In the genomic region with DNA sequence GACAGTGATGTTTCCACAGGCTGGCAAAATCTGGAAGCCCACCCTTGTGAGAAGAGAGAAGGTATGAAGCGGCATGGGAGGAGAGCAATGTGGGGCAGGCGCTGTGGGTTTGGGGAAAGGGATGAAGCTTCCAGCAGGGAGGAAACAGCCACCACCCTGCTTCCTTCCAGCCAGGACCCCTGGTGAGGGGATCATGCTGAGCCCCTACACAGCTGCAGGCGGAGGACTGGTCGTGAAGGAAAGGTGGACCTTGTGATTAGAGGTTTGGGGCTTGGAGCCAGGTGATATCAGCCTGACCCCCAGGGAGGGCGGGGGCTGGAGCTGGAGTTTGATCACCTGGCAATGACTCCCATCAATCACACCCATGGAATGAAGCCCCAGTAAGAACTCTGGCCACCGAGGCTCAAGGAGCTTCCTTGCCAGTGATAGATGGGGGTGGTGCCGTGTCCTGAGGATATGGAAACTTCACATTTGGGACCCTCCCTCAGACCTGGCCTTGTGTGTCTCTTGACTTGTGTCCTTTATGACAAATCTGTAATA, we compare ENCODE assay signal across 24 cellular contexts. TPM values are rescaled to one million over a fixed set of nuclear protein-coding genes. Genes with fewer than 3 reads are reported as not detected.
"Had no signal": no experiment of that assay in that cellular context is flagged by ENCODE, and none has a peak within 500 bp of the region (broad histone marks: within the 10 kb centered on the region; RNA-seq: fewer than 3 reads in every experiment).

No MANE protein-coding gene starts in this region.

- DNase-seq: activated CD4-positive, alpha-beta T cell treated with anti-CD3 and anti-CD28 coated beads, Interleukin-2, amount 10 ng/mL, durations not matched to agents 24 days and 14 days; activated CD4-positive, alpha-beta T cell treated with anti-CD3 and anti-CD28 coated beads, Interleukin-2, amount 50 U/mL, for 4 hours; activated CD8-positive, alpha-beta T cell treated with anti-CD3 and anti-CD28 coated beads for 36 hours; activated gamma-delta T cell; activated naive CD4-positive, alpha-beta T cell treated with Interleukin-2 at 50 U/mL for 16 hours; activated T-cell treated with anti-CD3 and anti-CD28 coated beads, Interleukin-2, amount 50 U/mL, for 1 hour; adrenal gland; body of pancreas; NCI-H1105 treated with DMSO at 0.1 percent for 48 hours; NCI-H1694; NCI-H1930; NCI-H446; NCI-H526 treated with DMSO at 0.1 percent for 48 hours; NCI-H774; OCI-M1; Right ventricle myocardium superior had no signal

- H3K4me3 Mint-ChIP-seq: activated CD4-positive, alpha-beta T cell treated with anti-CD3 and anti-CD28 coated beads, Interleukin-2, amount 10 ng/mL, durations not matched to agents 24 days and 14 days; activated CD8-positive, alpha-beta T cell treated with anti-CD3 and anti-CD28 coated beads for 36 hours; T-helper 1 cell treated with Interleukin-12 subunit alpha and Interleukin-12 subunit beta and Interleukin-4 antibody, amounts not matched to agents 30 μg/mL and 1 μg/mL, for 36 hours; T-helper 2 cell treated with Interferon-gamma antibody and Interleukin-4, amounts not matched to agents 5 μg/mL and 100 μg/mL, for 36 hours had no signal

- H3K4me1 Mint-ChIP-seq: activated CD4-positive, alpha-beta T cell treated with anti-CD3 and anti-CD28 coated beads, Interleukin-2, amount 10 ng/mL, durations not matched to agents 24 days and 14 days had no signal

- H3K27ac Mint-ChIP-seq: activated CD4-positive, alpha-beta T cell treated with anti-CD3 and anti-CD28 coated beads, Interleukin-2, amount 10 ng/mL, durations not matched to agents 24 days and 14 days; activated CD8-positive, alpha-beta T cell treated with anti-CD3 and anti-CD28 coated beads for 36 hours; activated naive CD4-positive, alpha-beta T cell treated with anti-CD3 and anti-CD28 coated beads, Interleukin-2, amount 50 U/mL, for 72 hours; activated T-helper 2 cell treated with anti-CD3 and anti-CD28 coated beads, Interferon-gamma antibody, Interleukin-2, Interleukin-4, amounts not matched to agents 10 μg/mL and 5 μg/mL and 100 μg/mL, durations not matched to agents 14 hours and 24 hours and 36 hours; T-helper 1 cell treated with Interleukin-12 subunit alpha and Interleukin-12 subunit beta and Interleukin-4 antibody, amounts not matched to agents 30 μg/mL and 1 μg/mL, for 36 hours; T-helper 2 cell treated with Interferon-gamma antibody and Interleukin-4, amounts not matched to agents 5 μg/mL and 100 μg/mL, for 36 hours had no signal

- H3K27me3 Mint-ChIP-seq: activated CD4-positive, alpha-beta T cell treated with anti-CD3 and anti-CD28 coated beads, Interleukin-2, amount 10 ng/mL, durations not matched to agents 24 days and 14 days had no signal

RNA-seq across cellular contexts. Expression of gene RIMBP2, which starts 48.6 kb away (rescaled TPM):
- total RNA-seq: activated CD4-positive, alpha-beta T cell treated with anti-CD3 and anti-CD28 coated beads, Interleukin-2, amount 10 ng/mL, durations not matched to agents 24 days and 14 days; activated CD8-positive, alpha-beta memory T cell treated with anti-CD3 and anti-CD28 coated beads for 36 hours; activated CD8-positive, alpha-beta T cell treated with anti-CD3 and anti-CD28 coated beads for 36 hours; activated naive CD4-positive, alpha-beta T cell treated with anti-CD3 and anti-CD28 coated beads, Interleukin-2, amount 50 U/mL, for 72 hours; activated T-helper 2 cell treated with anti-CD3 and anti-CD28 coated beads, Interferon-gamma antibody, Interleukin-2, Interleukin-4, amounts not matched to agents 10 μg/mL and 5 μg/mL and 100 μg/mL, durations not matched to agents 14 hours and 24 hours and 36 hours; cardiac septum; K562; MCF 10A; Right ventricle myocardium superior had no signal
